1 cellular context compared by ENCODE assay signal in the genomic region with DNA sequence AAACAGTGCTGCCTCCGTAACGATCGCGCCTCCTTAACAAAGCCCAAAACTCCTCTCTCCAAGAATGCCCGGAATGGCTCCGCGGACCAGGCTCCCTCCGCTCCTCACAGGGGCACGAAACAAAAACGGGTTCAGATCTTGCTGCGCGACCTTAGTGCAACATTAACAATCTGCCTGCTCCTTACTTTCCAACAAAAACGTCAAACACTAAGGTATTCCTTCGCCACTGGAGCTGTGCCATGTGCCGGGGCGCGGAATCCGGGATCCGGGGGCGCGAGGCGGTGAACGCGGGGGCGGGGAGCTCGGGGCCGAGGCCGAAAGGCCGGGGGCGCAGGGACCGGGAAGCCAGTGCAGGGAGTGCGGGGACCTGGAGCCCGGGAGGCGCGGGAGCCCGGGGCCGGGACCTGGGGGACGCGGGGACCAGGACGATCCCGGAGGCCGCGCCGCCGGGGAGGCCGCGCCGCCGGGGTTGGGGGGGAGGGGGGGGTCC.
A peak's percentile ranks its signal among the peaks of the same experiment; 100 is the strongest.
TF ChIP-seq lines count a peak whose summit lies in the region.

No MANE protein-coding gene starts in this region.

TF ChIP-seq in HepG2, 621 proteins besides CTCF, POLR2A, EP300 and RAD21 (continued from another document):
- TF ChIP-seq, protein P1, sequence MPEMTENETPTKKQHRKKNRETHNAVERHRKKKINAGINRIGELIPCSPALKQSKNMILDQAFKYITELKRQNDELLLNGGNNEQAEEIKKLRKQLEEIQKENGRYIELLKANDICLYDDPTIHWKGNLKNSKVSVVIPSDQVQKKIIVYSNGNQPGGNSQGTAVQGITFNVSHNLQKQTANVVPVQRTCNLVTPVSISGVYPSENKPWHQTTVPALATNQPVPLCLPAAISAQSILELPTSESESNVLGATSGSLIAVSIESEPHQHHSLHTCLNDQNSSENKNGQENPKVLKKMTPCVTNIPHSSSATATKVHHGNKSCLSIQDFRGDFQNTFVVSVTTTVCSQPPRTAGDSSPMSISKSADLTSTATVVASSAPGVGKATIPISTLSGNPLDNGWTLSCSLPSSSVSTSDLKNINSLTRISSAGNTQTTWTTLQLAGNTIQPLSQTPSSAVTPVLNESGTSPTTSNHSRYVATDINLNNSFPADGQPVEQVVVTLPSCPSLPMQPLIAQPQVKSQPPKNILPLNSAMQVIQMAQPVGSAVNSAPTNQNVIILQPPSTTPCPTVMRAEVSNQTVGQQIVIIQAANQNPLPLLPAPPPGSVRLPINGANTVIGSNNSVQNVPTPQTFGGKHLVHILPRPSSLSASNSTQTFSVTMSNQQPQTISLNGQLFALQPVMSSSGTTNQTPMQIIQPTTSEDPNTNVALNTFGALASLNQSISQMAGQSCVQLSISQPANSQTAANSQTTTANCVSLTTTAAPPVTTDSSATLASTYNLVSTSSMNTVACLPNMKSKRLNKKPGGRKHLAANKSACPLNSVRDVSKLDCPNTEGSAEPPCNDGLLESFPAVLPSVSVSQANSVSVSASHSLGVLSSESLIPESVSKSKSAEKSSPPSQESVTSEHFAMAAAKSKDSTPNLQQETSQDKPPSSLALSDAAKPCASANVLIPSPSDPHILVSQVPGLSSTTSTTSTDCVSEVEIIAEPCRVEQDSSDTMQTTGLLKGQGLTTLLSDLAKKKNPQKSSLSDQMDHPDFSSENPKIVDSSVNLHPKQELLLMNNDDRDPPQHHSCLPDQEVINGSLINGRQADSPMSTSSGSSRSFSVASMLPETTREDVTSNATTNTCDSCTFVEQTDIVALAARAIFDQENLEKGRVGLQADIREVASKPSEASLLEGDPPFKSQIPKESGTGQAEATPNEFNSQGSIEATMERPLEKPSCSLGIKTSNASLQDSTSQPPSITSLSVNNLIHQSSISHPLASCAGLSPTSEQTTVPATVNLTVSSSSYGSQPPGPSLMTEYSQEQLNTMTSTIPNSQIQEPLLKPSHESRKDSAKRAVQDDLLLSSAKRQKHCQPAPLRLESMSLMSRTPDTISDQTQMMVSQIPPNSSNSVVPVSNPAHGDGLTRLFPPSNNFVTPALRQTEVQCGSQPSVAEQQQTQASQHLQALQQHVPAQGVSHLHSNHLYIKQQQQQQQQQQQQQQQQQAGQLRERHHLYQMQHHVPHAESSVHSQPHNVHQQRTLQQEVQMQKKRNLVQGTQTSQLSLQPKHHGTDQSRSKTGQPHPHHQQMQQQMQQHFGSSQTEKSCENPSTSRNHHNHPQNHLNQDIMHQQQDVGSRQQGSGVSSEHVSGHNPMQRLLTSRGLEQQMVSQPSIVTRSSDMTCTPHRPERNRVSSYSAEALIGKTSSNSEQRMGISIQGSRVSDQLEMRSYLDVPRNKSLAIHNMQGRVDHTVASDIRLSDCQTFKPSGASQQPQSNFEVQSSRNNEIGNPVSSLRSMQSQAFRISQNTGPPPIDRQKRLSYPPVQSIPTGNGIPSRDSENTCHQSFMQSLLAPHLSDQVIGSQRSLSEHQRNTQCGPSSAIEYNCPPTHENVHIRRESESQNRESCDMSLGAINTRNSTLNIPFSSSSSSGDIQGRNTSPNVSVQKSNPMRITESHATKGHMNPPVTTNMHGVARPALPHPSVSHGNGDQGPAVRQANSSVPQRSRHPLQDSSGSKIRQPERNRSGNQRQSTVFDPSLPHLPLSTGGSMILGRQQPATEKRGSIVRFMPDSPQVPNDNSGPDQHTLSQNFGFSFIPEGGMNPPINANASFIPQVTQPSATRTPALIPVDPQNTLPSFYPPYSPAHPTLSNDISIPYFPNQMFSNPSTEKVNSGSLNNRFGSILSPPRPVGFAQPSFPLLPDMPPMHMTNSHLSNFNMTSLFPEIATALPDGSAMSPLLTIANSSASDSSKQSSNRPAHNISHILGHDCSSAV (CRISPR knock-in tag; IDR thresholded peaks at IDR 0.05; ENCODE audit: borderline replicate concordance) = 0 out of 2 replicates have a peak, but pooled peaks have one; percentile 34
- TF ChIP-seq, protein P2, sequence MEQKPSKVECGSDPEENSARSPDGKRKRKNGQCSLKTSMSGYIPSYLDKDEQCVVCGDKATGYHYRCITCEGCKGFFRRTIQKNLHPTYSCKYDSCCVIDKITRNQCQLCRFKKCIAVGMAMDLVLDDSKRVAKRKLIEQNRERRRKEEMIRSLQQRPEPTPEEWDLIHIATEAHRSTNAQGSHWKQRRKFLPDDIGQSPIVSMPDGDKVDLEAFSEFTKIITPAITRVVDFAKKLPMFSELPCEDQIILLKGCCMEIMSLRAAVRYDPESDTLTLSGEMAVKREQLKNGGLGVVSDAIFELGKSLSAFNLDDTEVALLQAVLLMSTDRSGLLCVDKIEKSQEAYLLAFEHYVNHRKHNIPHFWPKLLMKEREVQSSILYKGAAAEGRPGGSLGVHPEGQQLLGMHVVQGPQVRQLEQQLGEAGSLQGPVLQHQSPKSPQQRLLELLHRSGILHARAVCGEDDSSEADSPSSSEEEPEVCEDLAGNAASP (CRISPR knock-in tag; IDR thresholded peaks at IDR 0.05; ENCODE audit: borderline replicate concordance) = no peak
- no peak for TF ChIP-seq GABPA (IDR thresholded peaks at IDR 0.05; ENCODE audit: low read depth, low read length)
- peak; percentile 5; the same call in 1 of the 2 replicates for TF ChIP-seq GABPA (CRISPR knock-in tag; IDR thresholded peaks at IDR 0.05; ENCODE audit: low read depth)
- TF ChIP-seq ZNF777 (CRISPR knock-in tag; IDR thresholded peaks at IDR 0.05) = peak; percentile 68
- 0 out of 2 replicates have a peak, but pooled peaks have one; percentile 9 for TF ChIP-seq ZSCAN29 (CRISPR knock-in tag; conservative IDR thresholded peaks at IDR 0.05)
- TF ChIP-seq NAIF1 (CRISPR knock-in tag; IDR thresholded peaks at IDR 0.05; ENCODE audit: borderline replicate concordance) = no peak
- TF ChIP-seq YEATS4 (CRISPR knock-in tag; IDR thresholded peaks at IDR 0.05; ENCODE audit: borderline replicate concordance) = 0 out of 2 replicates have a peak, but pooled peaks have one; percentile 17
- TF ChIP-seq ZNF430 (CRISPR knock-in tag; IDR thresholded peaks at IDR 0.05) = no peak
